In the genomic region with DNA sequence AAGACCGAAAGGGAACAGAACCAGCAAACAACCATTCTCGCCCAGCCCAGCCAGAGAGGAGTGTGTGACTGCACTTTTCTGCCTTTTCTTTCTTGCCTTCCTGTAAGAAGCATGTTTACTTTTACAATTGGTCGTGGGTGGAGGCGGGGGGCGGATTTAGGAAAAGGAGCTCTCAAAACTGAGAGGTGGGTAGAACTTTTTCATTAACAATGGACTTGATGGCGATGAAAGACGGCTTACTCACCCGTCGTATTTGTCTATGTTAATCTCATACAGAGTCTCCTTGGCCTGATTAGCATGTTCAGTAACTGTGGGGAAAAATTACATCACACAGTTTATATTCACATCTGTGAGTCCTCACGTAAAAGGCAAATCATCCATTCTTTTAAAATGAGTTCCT, we compare ENCODE assay signal across 22 cellular contexts. TPM values are rescaled to one million over a fixed set of nuclear protein-coding genes. Genes with fewer than 3 reads are reported as not detected.
A peak's percentile ranks its signal among the peaks of the same experiment; 100 is the strongest.
DNase-seq lines count a peak whose midpoint lies in the region; ATAC-seq and TF ChIP-seq lines count a peak whose summit lies in the region.
"Had no signal": no experiment of that assay in that cellular context is flagged by ENCODE, and none has a peak within 500 bp of the region (broad histone marks: within the 10 kb centered on the region; RNA-seq: fewer than 3 reads in every experiment).

No MANE protein-coding gene starts in this region.

- no peak overlapping the region for H3K27ac ChIP-seq in CD4-positive, alpha-beta memory T cell (ENCODE audit: low read depth, low read length)
- no peak overlapping the region for H3K27ac ChIP-seq in Panc1 (ENCODE audit: low read length)
- no peak overlapping the region for H3K27ac ChIP-seq in OCI-LY7 (ENCODE audit: low read depth, low read length, poor library complexity, severe bottlenecking)
- H3K27ac ChIP-seq: RWPE1 had no signal

- H3K36me3 ChIP-seq in CD4-positive, alpha-beta memory T cell (ENCODE audit: insufficient read depth, low read length): peaks cover 74% of the 10 kb centered on the region
- H3K36me3 ChIP-seq in Panc1 (ENCODE audit: control insufficient read depth, insufficient read depth, low read length) (peaks cover 3% of the 10 kb centered on the region; the same call in 1 of the 2 replicates), OCI-LY7 (ENCODE audit: insufficient read depth, low read length) (peaks cover 57% of the 10 kb centered on the region)

- H3K27me3 Mint-ChIP-seq in activated CD4-positive, alpha-beta memory T cell treated with anti-CD3 and anti-CD28 coated beads for 36 hours: no peaks in the 10 kb centered on the region
- no peaks in the 10 kb centered on the region for H3K27me3 Mint-ChIP-seq in activated CD4-positive, alpha-beta memory T cell treated with anti-CD3 and anti-CD28 coated beads, Interleukin-2, amount 10 ng/mL, durations not matched to agents 7 days and 5 days
- no peaks in the 10 kb centered on the region for H3K27me3 Mint-ChIP-seq in CD4-positive, alpha-beta memory T cell

- H3K27ac Mint-ChIP-seq in activated CD4-positive, alpha-beta memory T cell treated with anti-CD3 and anti-CD28 coated beads for 36 hours: peak overlapping the region; percentile 75
- no peak overlapping the region for H3K27ac Mint-ChIP-seq in activated CD4-positive, alpha-beta memory T cell treated with anti-CD3 and anti-CD28 coated beads, Interleukin-2, amount 10 ng/mL, durations not matched to agents 7 days and 5 days
- peak overlapping the region in 4 of 7 donors; percentile 19 to 71 (median 48) for H3K27ac Mint-ChIP-seq in CD4-positive, alpha-beta memory T cell

- in situ Hi-C loops in Panc1 (cut with HindIII; ENCODE audit: low pct_unique_long_range_greater_than_20kb, low sequenced_read_pairs): no loop called here

- no peak overlapping the region for H3K4me2 ChIP-seq in OCI-LY7 (ENCODE audit: low read length)

- TF ChIP-seq CTCF in Panc1 (IDR thresholded peaks at IDR 0.05): no peak
- no peak for TF ChIP-seq CTCF in epithelial cell of esophagus (IDR thresholded peaks at IDR 0.05; ENCODE audit: insufficient read depth, low read depth, low read length, missing control alignments)
- no peak for TF ChIP-seq CTCF in OCI-LY7 (conservative IDR thresholded peaks at IDR 0.05; ENCODE audit: low read length)

- H4K20me1 ChIP-seq in OCI-LY7 (ENCODE audit: insufficient read depth, low read length): no peaks in the 10 kb centered on the region

- no peak overlapping the region for H3K4me3 ChIP-seq in CD4-positive, alpha-beta memory T cell (ENCODE audit: low read length in 2 of 2)
- H3K4me3 ChIP-seq in Panc1 (ENCODE audit: low read depth in 2 of 2, low read length in 2 of 2): no peak overlapping the region
- no peak overlapping the region for H3K4me3 ChIP-seq in epithelial cell of esophagus (ENCODE audit: low read length)
- H3K4me3 ChIP-seq in OCI-LY7 (ENCODE audit: low read depth, low read length, poor library complexity, severe bottlenecking): no peak overlapping the region
- H3K4me3 ChIP-seq: MG63 had no signal

- H3K79me2 ChIP-seq in OCI-LY7 (ENCODE audit: insufficient read depth, low read depth, low read length): no peaks in the 10 kb centered on the region

- no peaks in the 10 kb centered on the region for H3K9me3 Mint-ChIP-seq in activated CD4-positive, alpha-beta memory T cell treated with anti-CD3 and anti-CD28 coated beads for 36 hours
- H3K9me3 Mint-ChIP-seq in activated CD4-positive, alpha-beta memory T cell treated with anti-CD3 and anti-CD28 coated beads, Interleukin-2, amount 10 ng/mL, durations not matched to agents 7 days and 5 days: no peaks in the 10 kb centered on the region
- H3K9me3 Mint-ChIP-seq in CD4-positive, alpha-beta memory T cell: no peaks in the 10 kb centered on the region
- H3K9me3 Mint-ChIP-seq: activated T-cell treated with anti-CD3 and anti-CD28 coated beads, Interleukin-2, amount 50 U/mL, for 4 hours had no signal

- peaks cover 60% of the 10 kb centered on the region for H3K36me3 Mint-ChIP-seq in activated CD4-positive, alpha-beta memory T cell treated with anti-CD3 and anti-CD28 coated beads for 36 hours
- peaks cover 75% of the 10 kb centered on the region for H3K36me3 Mint-ChIP-seq in activated CD4-positive, alpha-beta memory T cell treated with anti-CD3 and anti-CD28 coated beads, Interleukin-2, amount 10 ng/mL, durations not matched to agents 7 days and 5 days (ENCODE audit: low read depth)
- peaks cover 70 to 83% of the 10 kb centered on the region in 2 donors for H3K36me3 Mint-ChIP-seq in CD4-positive, alpha-beta memory T cell

- BruUV-seq in Panc1 (replicated peaks; lab: Mats Ljungman, UMichigan) (TSS peak; percentile 39), OCI-LY7 (replicated peaks; lab: Mats Ljungman, UMichigan) (no TSS peak)

- peak; percentile 29 for DNase-seq in activated CD4-positive, alpha-beta memory T cell treated with anti-CD3 and anti-CD28 coated beads for 36 hours
- DNase-seq in activated CD4-positive, alpha-beta memory T cell treated with anti-CD3 and anti-CD28 coated beads, Interleukin-2, amount 10 ng/mL, durations not matched to agents 7 days and 5 days: no peak
- DNase-seq in CD4-positive, alpha-beta memory T cell: no peak
- no peak for DNase-seq in Panc1 (ENCODE audit: low read depth, low spot score)
- peak; percentile 75 for DNase-seq in epithelial cell of esophagus (ENCODE audit: low read depth)
- DNase-seq in OCI-LY7 (ENCODE audit: low spot score): no peak
- DNase-seq in GM03348 (ENCODE audit: low spot score): no peak
- DNase-seq: activated CD4-positive, alpha-beta T cell treated with anti-CD3 and anti-CD28 coated beads, Interleukin-2, amount 50 U/mL, for 4 hours; activated T-cell treated with anti-CD3 and anti-CD28 coated beads, Interleukin-2, amount 50 U/mL, for 4 hours; cortex of kidney; EL; mesenchymal stem cell; MG63; NCI-H1417 treated with DMSO at 0.1 percent for 48 hours; NCI-H524 treated with DMSO at 0.1 percent for 48 hours; occipital lobe; small intestine; T-helper 9 cell; trophoblast cell had no signal

- POLR2A ChIA-PET in activated CD4-positive, alpha-beta memory T cell treated with anti-CD3 and anti-CD28 coated beads for 36 hours (lab: Charles Lee): no interaction called here
- POLR2A ChIA-PET in activated CD4-positive, alpha-beta memory T cell treated with anti-CD3 and anti-CD28 coated beads, Interleukin-2, amount 10 ng/mL, durations not matched to agents 7 days and 5 days (lab: Charles Lee): no interaction called here
- POLR2A ChIA-PET in CD4-positive, alpha-beta memory T cell (lab: Charles Lee; ENCODE audit: partially characterized antibody): interaction anchor here (1.7 kb wide), 1 partner anchor 10 kb away, joined by 6 read pairs; no protein-coding TSS in a partner anchor
- POLR2A ChIA-PET in Panc1 (lab: Charles Lee) (no interaction called here), OCI-LY7 (lab: Charles Lee) (no interaction called here)

- intact Hi-C loops in activated CD4-positive, alpha-beta memory T cell treated with anti-CD3 and anti-CD28 coated beads for 36 hours (cut with micrococcal nuclease): no loop called here
- intact Hi-C loops in CD4-positive, alpha-beta memory T cell (cut with micrococcal nuclease): no loop called here
- intact Hi-C loops in Panc1 (cut with micrococcal nuclease; ENCODE audit: unreplicated experiment): no loop called here
- intact Hi-C loops in OCI-LY7 (cut with micrococcal nuclease; ENCODE audit: unreplicated experiment): no loop called here

- peaks cover 25% of the 10 kb centered on the region for H3K4me1 Mint-ChIP-seq in activated CD4-positive, alpha-beta memory T cell treated with anti-CD3 and anti-CD28 coated beads for 36 hours (ENCODE audit: low read depth)
- H3K4me1 Mint-ChIP-seq in activated CD4-positive, alpha-beta memory T cell treated with anti-CD3 and anti-CD28 coated beads, Interleukin-2, amount 10 ng/mL, durations not matched to agents 7 days and 5 days: no peaks in the 10 kb centered on the region
- peaks cover 13 to 24% (median 18%) of the 10 kb centered on the region in 4 donors for H3K4me1 Mint-ChIP-seq in CD4-positive, alpha-beta memory T cell

- H2AFZ ChIP-seq in OCI-LY7 (ENCODE audit: low read length): no peak overlapping the region

- no peaks in the 10 kb centered on the region for H3K9me2 ChIP-seq in OCI-LY7 (ENCODE audit: insufficient read depth, low read length)

- H3K27me3 ChIP-seq in CD4-positive, alpha-beta memory T cell (ENCODE audit: insufficient read depth, low read length): no peaks in the 10 kb centered on the region
- no peaks in the 10 kb centered on the region for H3K27me3 ChIP-seq in Panc1 (ENCODE audit: control insufficient read depth, insufficient read depth, low read length)
- H3K27me3 ChIP-seq: MG63 had no signal

- CTCF ChIA-PET in activated CD4-positive, alpha-beta memory T cell treated with anti-CD3 and anti-CD28 coated beads for 36 hours (lab: Charles Lee): no interaction called here
- CTCF ChIA-PET in activated CD4-positive, alpha-beta memory T cell treated with anti-CD3 and anti-CD28 coated beads, Interleukin-2, amount 10 ng/mL, durations not matched to agents 7 days and 5 days (lab: Charles Lee): interaction anchor here (0.9 kb wide), 1 partner anchor 22 kb away, joined by 3 read pairs; no protein-coding TSS in a partner anchor
- CTCF ChIA-PET in CD4-positive, alpha-beta memory T cell (lab: Charles Lee; ENCODE audit: partially characterized antibody): no interaction called here
- CTCF ChIA-PET in Panc1 (lab: Charles Lee): no interaction called here
- CTCF ChIA-PET in OCI-LY7 (lab: Charles Lee; ENCODE audit: unreplicated experiment): no interaction called here

- ATAC-seq in Panc1: no peak
- ATAC-seq in GM18861 (IDR thresholded peaks at IDR 0.05; ENCODE audit: unreplicated experiment): no peak
- ATAC-seq: activated T-cell treated with anti-CD3 and anti-CD28 coated beads, Interleukin-2, amount 50 U/mL, for 4 hours; SK-N-SH treated with all-trans-retinoic acid at 6 μM for 48 hours had no signal

- no peak overlapping the region for H3K4me3 Mint-ChIP-seq in activated CD4-positive, alpha-beta memory T cell treated with anti-CD3 and anti-CD28 coated beads for 36 hours
- no peak overlapping the region for H3K4me3 Mint-ChIP-seq in activated CD4-positive, alpha-beta memory T cell treated with anti-CD3 and anti-CD28 coated beads, Interleukin-2, amount 10 ng/mL, durations not matched to agents 7 days and 5 days
- H3K4me3 Mint-ChIP-seq in CD4-positive, alpha-beta memory T cell: no peak overlapping the region
- H3K4me3 Mint-ChIP-seq: activated T-cell treated with anti-CD3 and anti-CD28 coated beads, Interleukin-2, amount 50 U/mL, for 4 hours had no signal

- no peaks in the 10 kb centered on the region for H3K9me3 ChIP-seq in CD4-positive, alpha-beta memory T cell (ENCODE audit: control insufficient read depth in 1 of 2, low read length in 2 of 2)
- H3K9me3 ChIP-seq in Panc1 (ENCODE audit: control insufficient read depth, insufficient read depth, low read depth, low read length) (no peaks in the 10 kb centered on the region), OCI-LY7 (ENCODE audit: low read length) (no peaks in the 10 kb centered on the region)
- H3K9me3 ChIP-seq: MG63 had no signal

- H3K4me1 ChIP-seq in CD4-positive, alpha-beta memory T cell (ENCODE audit: insufficient read depth, low read length): peaks cover 4% of the 10 kb centered on the region
- H3K4me1 ChIP-seq in Panc1 (ENCODE audit: control insufficient read depth, insufficient read depth, low read length) (no peaks in the 10 kb centered on the region), OCI-LY7 (ENCODE audit: insufficient read depth, low read length, poor library complexity, severe bottlenecking) (no peaks in the 10 kb centered on the region)

RNA-seq across cellular contexts. Expression of a gene that starts 27.2 kb away (rescaled TPM):
- 10 to 100 TPM; 54.4 to 55.0 TPM for total RNA-seq in activated CD4-positive, alpha-beta memory T cell treated with anti-CD3 and anti-CD28 coated beads for 36 hours
- total RNA-seq in activated CD4-positive, alpha-beta memory T cell treated with anti-CD3 and anti-CD28 coated beads, Interleukin-2, amount 10 ng/mL, durations not matched to agents 7 days and 5 days: 10 to 100 TPM; 68.7 to 73.4 TPM
- 100 to 1,000 TPM; 161 to 164 TPM for total RNA-seq in CD4-positive, alpha-beta memory T cell
- polyA plus RNA-seq in CD4-positive, alpha-beta memory T cell: 100 to 1,000 TPM in 1 of 2 donors, 10 to 100 TPM in 1; 91.2 to 111 TPM
- total RNA-seq in Panc1 (2021; ENCODE audit: unreplicated experiment) (30.9 TPM), OCI-LY7 (2022) (34.6 and 36.6 TPM in 2 replicates)
- 24.0 TPM for polyA plus RNA-seq in Panc1 (2012; ENCODE audit: insufficient read length)
- total RNA-seq in OCI-LY7 (2014; rRNA removed; shearing (Covaris generic)): 47.9 and 48.1 TPM in 2 replicates

RNA-seq across cellular contexts. Expression of a gene that starts 51.6 kb away (rescaled TPM):
- 10 to 100 TPM; 33.2 to 34.9 TPM for total RNA-seq in activated CD4-positive, alpha-beta memory T cell treated with anti-CD3 and anti-CD28 coated beads for 36 hours
- total RNA-seq in activated CD4-positive, alpha-beta memory T cell treated with anti-CD3 and anti-CD28 coated beads, Interleukin-2, amount 10 ng/mL, durations not matched to agents 7 days and 5 days: 10 to 100 TPM; 38.5 to 41.0 TPM
- 10 to 100 TPM; 49.0 to 49.2 TPM for total RNA-seq in CD4-positive, alpha-beta memory T cell
- 10 to 100 TPM; 20.6 to 24.4 TPM for polyA plus RNA-seq in CD4-positive, alpha-beta memory T cell
- total RNA-seq in Panc1 (2021; ENCODE audit: unreplicated experiment) (28.7 TPM), OCI-LY7 (2022) (43.2 and 43.9 TPM in 2 replicates)
- polyA plus RNA-seq in Panc1 (2012; ENCODE audit: insufficient read length): 35.6 TPM
- 15.0 and 22.3 TPM in 2 replicates for total RNA-seq in OCI-LY7 (2014; rRNA removed; shearing (Covaris generic))

Comparison
In these comparisons a context has a peak if more than half of its experiments do, and no peak if none do; other contexts are left out.
1. DNase-seq: peak in activated CD4-positive, alpha-beta memory T cell treated with anti-CD3 and anti-CD28 coated beads for 36 hours (single experiment) and epithelial cell of esophagus (single experiment); none in activated CD4-positive, alpha-beta memory T cell treated with anti-CD3 and anti-CD28 coated beads, Interleukin-2, amount 10 ng/mL, durations not matched to agents 7 days and 5 days (single experiment), CD4-positive, alpha-beta memory T cell (0 of 5), Panc1 (single experiment), OCI-LY7 (single experiment) and GM03348 (single experiment).